Comparison of ENCODE assay signal across 24 cellular contexts in genomic region chr13:34302596-34302995, GRCh38.
"Had no signal": no experiment of that assay in that cellular context is flagged by ENCODE, and none has a peak within 500 bp of the region (broad histone marks: within the 10 kb centered on the region; RNA-seq: fewer than 3 reads in every experiment).

No MANE protein-coding gene starts in this region.

- H3K36me3 ChIP-seq: left lung, lower lobe of right lung, neural progenitor cell, neutrophil, ovary, right atrium auricular region, right lobe of liver, tibial nerve, uterus had no signal

- H3K9me3 ChIP-seq: lower lobe of right lung, neutrophil, right lobe of liver, uterus had no signal

- ATAC-seq: left colon; lower lobe of right lung; natural killer cell; right lobe of liver; stimulated activated memory B cell treated with anti-CD40 and anti-IgM and Interleukin-4, amounts not matched to agents 10 μg/mL and 1 μg/mL and 100 μg/mL, for 72 hours; stimulated activated naive CD8-positive, alpha-beta T cell treated with anti-CD3 and anti-CD28 coated beads, Interleukin-15, amount 100 ng/mL, for 72 hours had no signal

- H3K4me1 ChIP-seq: left lung, neural progenitor cell, right atrium auricular region, right lobe of liver, tibial nerve, uterus had no signal

- FAIRE-seq: kidney had no signal

- H3K4me2 ChIP-seq: neural progenitor cell, smooth muscle cell had no signal

- H3K27me3 ChIP-seq: left lung, neural progenitor cell, neutrophil, ovary, right atrium auricular region, right lobe of liver, tibial nerve had no signal

- DNase-seq: kidney; left colon; left lung; lower lobe of right lung; mesendoderm; naive B cell; natural killer cell; nephron progenitor cell; ovary; right lobe of liver; stimulated activated CD4-positive, alpha-beta T cell treated with anti-CD3 and anti-CD28 coated beads, Interleukin-1b, Interleukin-23, amount 100 ng/mL, for 48 hours; stimulated activated CD4-positive, alpha-beta T cell treated with anti-CD3 and anti-CD28 coated beads, Interleukin-2, amount 100 ng/mL, for 48 hours; stimulated activated CD4-positive, alpha-beta T cell treated with anti-CD3 and anti-CD28 coated beads, Interleukin-4, amount 100 ng/mL, for 4 hours; stimulated activated CD8-positive, alpha-beta memory T cell treated with anti-CD3 and anti-CD28 coated beads, Interleukin-4, amount 100 ng/mL, for 48 hours; stimulated activated naive CD4-positive, alpha-beta T cell treated with Interleukin-2 at 50 U/mL for 16 hours; stimulated activated naive CD8-positive, alpha-beta T cell treated with anti-CD3 and anti-CD28 coated beads, Interleukin-15, amount 100 ng/mL, for 72 hours; substantia nigra; uterus had no signal

- H3K9ac ChIP-seq: neural progenitor cell had no signal

- H3K27ac ChIP-seq: left lung, lower lobe of right lung, neural progenitor cell, neutrophil, ovary, right atrium auricular region, right lobe of liver, tibial nerve, uterus had no signal

- H2AFZ ChIP-seq: neural progenitor cell had no signal

- H3K4me3 ChIP-seq: left lung, lower lobe of right lung, neural progenitor cell, ovary, right atrium auricular region, right lobe of liver, smooth muscle cell, tibial nerve, uterus had no signal
